ENCODE assay signal across 20 cellular contexts in genomic region chr21:29524055-29524454, GRCh38.
"Had no signal": no experiment of that assay in that cellular context is flagged by ENCODE, and none has a peak within 500 bp of the region (broad histone marks: within the 10 kb centered on the region; RNA-seq: fewer than 3 reads in every experiment).

No MANE protein-coding gene starts in this region.

- H3K9ac ChIP-seq: parathyroid adenoma had no signal

- H3K36me3 ChIP-seq: colonic mucosa, esophagus squamous epithelium, heart left ventricle, prostate gland, tibial artery, upper lobe of left lung, uterus had no signal

- H3K27me3 ChIP-seq: colonic mucosa, esophagus squamous epithelium, foreskin keratinocyte, heart left ventricle, tibial artery, upper lobe of left lung, uterus had no signal

- H3K4me3 ChIP-seq: colonic mucosa, esophagus squamous epithelium, heart left ventricle, prostate gland, tibial artery, upper lobe of left lung, uterus had no signal

- H2AFZ ChIP-seq: parathyroid adenoma had no signal

- DNase-seq: cerebellar nuclear complex; dermis blood vessel endothelial cell; esophagus squamous epithelium; foreskin keratinocyte; heart left ventricle; hippocampal formation; islet precursor cell; mammary epithelial cell; naive thymus-derived CD4-positive, alpha-beta T cell; nephron progenitor cell; stimulated activated CD4-positive, alpha-beta T cell treated with anti-CD3 and anti-CD28 coated beads, Interleukin-4, amount 100 ng/mL, for 1 hour; stimulated activated CD8-positive, alpha-beta memory T cell treated with anti-CD3 and anti-CD28 coated beads, Interleukin-4, amount 100 ng/mL, for 48 hours; stimulated activated naive CD8-positive, alpha-beta T cell treated with anti-CD3 and anti-CD28 coated beads, Interleukin-15, Interleukin-2, amounts not matched to agents 100 U/mL and 50 U/mL, for 24 hours; tibial artery; upper lobe of left lung; uterus had no signal

- H3K9me3 ChIP-seq: colonic mucosa, prostate gland, uterus had no signal

- ATAC-seq: foreskin keratinocyte; naive thymus-derived CD4-positive, alpha-beta T cell; stimulated activated effector memory CD8-positive, alpha-beta T cell treated with anti-CD3 and anti-CD28 coated beads, Interleukin-12 subunit alpha, Interleukin-12 subunit beta, amount 100 ng/mL, for 72 hours; stimulated activated naive CD8-positive, alpha-beta T cell treated with anti-CD3 and anti-CD28 coated beads, Interleukin-15, Interleukin-2, amounts not matched to agents 100 U/mL and 50 U/mL, for 24 hours had no signal

- H3K4me1 ChIP-seq: colonic mucosa, foreskin keratinocyte, heart left ventricle, parathyroid adenoma, prostate gland, tibial artery, upper lobe of left lung, uterus had no signal

- H3K79me2 ChIP-seq: parathyroid adenoma had no signal

- H3K27ac ChIP-seq: colonic mucosa, foreskin keratinocyte, heart left ventricle, parathyroid adenoma, prostate gland, tibial artery, upper lobe of left lung, uterus had no signal
